ENCODE assay signal across 8 cellular contexts in the genomic region with DNA sequence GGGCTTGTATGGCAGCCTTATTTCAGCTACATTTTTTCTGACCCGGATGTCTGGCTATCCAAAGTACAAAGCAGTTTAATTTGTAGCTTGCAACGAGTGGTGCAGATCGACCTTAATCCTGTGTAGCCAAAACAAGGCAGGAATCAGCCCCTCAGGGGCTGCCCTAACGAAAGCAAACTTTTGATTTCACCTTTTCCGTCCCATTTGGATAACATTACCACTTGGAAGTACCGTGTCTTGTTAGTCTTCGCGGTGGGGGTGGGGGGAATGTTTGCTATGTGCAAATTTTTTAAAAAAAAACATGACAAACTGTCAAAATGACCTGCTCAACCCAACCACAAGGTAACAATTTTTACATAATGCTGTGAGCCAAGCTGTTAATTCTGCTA. TPM values are rescaled to one million over a fixed set of nuclear protein-coding genes. Genes with fewer than 3 reads are reported as not detected.
DNase-seq lines count a peak whose midpoint lies in the region; ATAC-seq, FAIRE-seq and TF ChIP-seq lines count a peak whose summit lies in the region.

No MANE protein-coding gene starts in this region.

- no peak for FAIRE-seq in pancreas (lab: Jason Lieb, UNC)

- H3K4me1 Mint-ChIP-seq in Caco-2 (ENCODE audit: low read depth, unreplicated experiment), result no peaks in the 10 kb centered on the region
- peaks cover 51% of the 10 kb centered on the region for H3K4me1 Mint-ChIP-seq in activated T-cell treated with anti-CD3 and anti-CD28 coated beads, Interleukin-2, amount 50 U/mL, for 24 hours (ENCODE audit: low read depth)

- peak overlapping the region; percentile 99 for H3K27ac Mint-ChIP-seq in Caco-2 (ENCODE audit: unreplicated experiment)
- no peak overlapping the region for H3K27ac Mint-ChIP-seq in activated T-cell treated with anti-CD3 and anti-CD28 coated beads, Interleukin-2, amount 50 U/mL, for 24 hours

- peaks cover 30% of the 10 kb centered on the region for H3F3A ChIP-seq in PC-9 (ENCODE audit: insufficient read depth, low read depth)

- H2AFZ ChIP-seq in PC-9, result peak overlapping the region; percentile 78

- peak overlapping the region; percentile 100 for H3K4me3 Mint-ChIP-seq in Caco-2 (ENCODE audit: unreplicated experiment)
- no peak overlapping the region for H3K4me3 Mint-ChIP-seq in activated T-cell treated with anti-CD3 and anti-CD28 coated beads, Interleukin-2, amount 50 U/mL, for 24 hours

- H3K9me3 Mint-ChIP-seq in Caco-2 (ENCODE audit: unreplicated experiment), result no peaks in the 10 kb centered on the region
- no peaks in the 10 kb centered on the region for H3K9me3 Mint-ChIP-seq in activated T-cell treated with anti-CD3 and anti-CD28 coated beads, Interleukin-2, amount 50 U/mL, for 24 hours

- 8 to 16% methylated on average over 8 of the region's 8 CpGs for WGBS in pancreas, 2 donors

- peaks cover 34% of the 10 kb centered on the region for H3K36me3 Mint-ChIP-seq in Caco-2 (ENCODE audit: insufficient read depth, unreplicated experiment)
- peaks cover 37% of the 10 kb centered on the region for H3K36me3 Mint-ChIP-seq in activated T-cell treated with anti-CD3 and anti-CD28 coated beads, Interleukin-2, amount 50 U/mL, for 24 hours (ENCODE audit: low read depth)

- no peaks in the 10 kb centered on the region for H3K27me3 Mint-ChIP-seq in Caco-2 (ENCODE audit: insufficient read depth, unreplicated experiment)
- no peaks in the 10 kb centered on the region for H3K27me3 Mint-ChIP-seq in activated T-cell treated with anti-CD3 and anti-CD28 coated beads, Interleukin-2, amount 50 U/mL, for 24 hours

- H3K36me3 ChIP-seq in Caco-2 (ENCODE audit: control insufficient read depth, insufficient read depth, low read length), result no peaks in the 10 kb centered on the region
- H3K36me3 ChIP-seq in PC-9 (ENCODE audit: low read depth), result peaks cover 21% of the 10 kb centered on the region
- H3K36me3 ChIP-seq in pancreas, result no peaks in the 10 kb centered on the region

- peaks cover 8% of the 10 kb centered on the region for H4K20me1 ChIP-seq in PC-9 (ENCODE audit: insufficient read depth)

- H3K4me2 ChIP-seq in PC-9, result peak overlapping the region; percentile 95

- H3K27ac ChIP-seq in PC-9 (peak overlapping the region; percentile 77), epithelial cell of prostate (peak overlapping the region; percentile 95), pancreas (peak overlapping the region; percentile 85 to 95 (median 90))

- CTCF ChIA-PET in Caco-2 (lab: Charles Lee), result interaction anchor here (1.0 kb wide), 1 partner anchor 53 kb away, joined by 3 read pairs; the partner anchor contains the start of gene LAMTOR3
- CTCF ChIA-PET in PC-9 (lab: Charles Lee), result no interaction called here

- ATAC-seq in pancreas, result no peak
- no peak for ATAC-seq in HG03280 (IDR thresholded peaks at IDR 0.05; ENCODE audit: unreplicated experiment)
- no peak for ATAC-seq in GM19035 (IDR thresholded peaks at IDR 0.05; ENCODE audit: unreplicated experiment)

- POLR2A ChIA-PET in Caco-2 (lab: Charles Lee), result interaction anchor here (1.4 kb wide), 1 partner anchor 53 kb away, joined by 3 read pairs; the partner anchor contains the start of gene LAMTOR3
- POLR2A ChIA-PET in PC-9 (lab: Charles Lee; ENCODE audit: unreplicated experiment), result interaction anchor here (0.7 kb wide), 1 partner anchor 383 kb away, joined by 9 read pairs; no protein-coding TSS in a partner anchor

- no peaks in the 10 kb centered on the region for H3K9me3 ChIP-seq in Caco-2
- no peaks in the 10 kb centered on the region for H3K9me3 ChIP-seq in PC-9 (ENCODE audit: insufficient read depth, low read depth)
- H3K9me3 ChIP-seq in pancreas, result no peaks in the 10 kb centered on the region

- H3K4me3 ChIP-seq in Caco-2 (ENCODE audit: low read depth, low read length) (peak overlapping the region; percentile 84), PC-9 (peak overlapping the region; percentile 90), pancreas (peak overlapping the region; percentile 64 to 96 (median 84))

- no peak for DNase-seq in Caco-2
- DNase-seq in PC-9, result no peak
- no peak for DNase-seq in epithelial cell of prostate (ENCODE audit: low read depth, low spot score)
- no peak for DNase-seq in pancreas
- DNase-seq in activated T-cell treated with anti-CD3 and anti-CD28 coated beads, Interleukin-2, amount 50 U/mL, for 24 hours, result no peak
- no peak for DNase-seq in activated T-cell treated with anti-CD3 and anti-CD28 coated beads, Interleukin-2, amount 50 U/mL, for 48 hours

- H3K27me3 ChIP-seq in Caco-2 (replicated peaks; ENCODE audit: control insufficient read depth, insufficient read depth, low read length), result no peaks in the 10 kb centered on the region
- H3K27me3 ChIP-seq in PC-9 (ENCODE audit: insufficient read depth, low read depth), result no peaks in the 10 kb centered on the region
- H3K27me3 ChIP-seq in pancreas, result no peaks in the 10 kb centered on the region

- BruUV-seq in Caco-2 (replicated peaks; lab: Mats Ljungman, UMichigan) (no TSS peak), PC-9 (replicated peaks; lab: Mats Ljungman, UMichigan) (no TSS peak)

- intact Hi-C loops in Caco-2 (cut with micrococcal nuclease; ENCODE audit: unreplicated experiment) (no loop called here), PC-9 (cut with micrococcal nuclease; ENCODE audit: unreplicated experiment) (loop anchor here (5.0 kb wide), 2 partner anchors 55 to 225 kb away; partner anchors contain the start of gene LAMTOR3), pancreas (cut with DNase I) (loop anchor here in 1 of 3 donors (10.0 kb wide), 1 partner anchor 132 kb away; the partner anchor contains the start of gene DAPP1)

- TF ChIP-seq CTCF in Caco-2 (IDR thresholded peaks at IDR 0.05; ENCODE audit: insufficient read depth in 1 of 2, low read depth in 1 of 2, low read length in 1 of 2, severe bottlenecking in 1 of 2, unreplicated experiment in 1 of 2) (no peak), PC-9 (conservative IDR thresholded peaks at IDR 0.05) (no peak), pancreas (IDR thresholded peaks at IDR 0.05) (no peak)

- H3K4me1 ChIP-seq in Caco-2 (peaks cover 16% of the 10 kb centered on the region; the same call in 1 of the 2 replicates), PC-9 (replicated peaks; ENCODE audit: insufficient read depth) (peaks cover 35% of the 10 kb centered on the region), pancreas (peaks cover 4 to 34% (median 21%) of the 10 kb centered on the region in 3 donors)

- peaks cover 67% of the 10 kb centered on the region for H3K79me2 ChIP-seq in PC-9 (ENCODE audit: low read depth)

- no peaks in the 10 kb centered on the region for H3K9me2 ChIP-seq in PC-9 (ENCODE audit: insufficient read depth)

RNA-seq across cellular contexts. Expression of gene DNAJB14, which starts 0.8 kb away (rescaled TPM):
- total RNA-seq in Caco-2 (2022) (32.7 and 37.3 TPM in 2 replicates), PC-9 (2021) (27.5 and 28.6 TPM in 2 replicates), pancreas (10 to 100 TPM; 10.1 to 23.7 (median 15.1) TPM)
- polyA plus RNA-seq in pancreas, result 1 to 10 TPM; 3.6 to 8.3 TPM

RNA-seq across cellular contexts. Expression of gene H2AZ1, which starts 2.9 kb away (rescaled TPM):
- 430 and 457 TPM in 2 replicates for total RNA-seq in Caco-2 (2022)
- total RNA-seq in PC-9 (2021), result 345 and 372 TPM in 2 replicates
- total RNA-seq in pancreas, result 10 to 100 TPM; 25.1 to 68.3 (median 43.7) TPM
- 10 to 100 TPM; 33.8 to 91.5 TPM for polyA plus RNA-seq in pancreas

RNA-seq across cellular contexts. Expression of gene LAMTOR3, which starts 53.0 kb away (rescaled TPM):
- total RNA-seq in Caco-2 (2022) (33.6 and 34.0 TPM in 2 replicates), PC-9 (2021) (12.0 and 17.4 TPM in 2 replicates), pancreas (10 to 100 TPM in 5 of 6 donors, 1 to 10 TPM in 1; 8.4 to 25.6 (median 15.2) TPM)
- 10 to 100 TPM; 26.5 to 38.7 TPM for polyA plus RNA-seq in pancreas
